In genomic region chr20:51679254-51679921, GRCh38 we compare ENCODE assay signal across 1 cellular context.
TF ChIP-seq lines count a peak whose summit lies in the region.

No MANE protein-coding gene starts in this region.

TF ChIP-seq in K562, 482 proteins besides CTCF, POLR2A, EP300 and RAD21:
- TF ChIP-seq L3MBTL2 (IDR thresholded peaks at IDR 0.05) (0 out of 2 replicates have a peak, but pooled peaks have one; percentile 14), FOS (IDR thresholded peaks at IDR 0.05; ENCODE audit: extremely low read depth, insufficient read length) (no peak), BHLHE40 (IDR thresholded peaks at IDR 0.05; ENCODE audit: low read length) (0 out of 2 replicates have a peak, but pooled peaks have one; percentile 18), ZNF146 (CRISPR knock-in tag; IDR thresholded peaks at IDR 0.05; ENCODE audit: unreplicated experiment) (no peak), ZNF12 (CRISPR knock-in tag; IDR thresholded peaks at IDR 0.05) (no peak)
